8 cellular contexts compared by ENCODE assay signal in the genomic region with DNA sequence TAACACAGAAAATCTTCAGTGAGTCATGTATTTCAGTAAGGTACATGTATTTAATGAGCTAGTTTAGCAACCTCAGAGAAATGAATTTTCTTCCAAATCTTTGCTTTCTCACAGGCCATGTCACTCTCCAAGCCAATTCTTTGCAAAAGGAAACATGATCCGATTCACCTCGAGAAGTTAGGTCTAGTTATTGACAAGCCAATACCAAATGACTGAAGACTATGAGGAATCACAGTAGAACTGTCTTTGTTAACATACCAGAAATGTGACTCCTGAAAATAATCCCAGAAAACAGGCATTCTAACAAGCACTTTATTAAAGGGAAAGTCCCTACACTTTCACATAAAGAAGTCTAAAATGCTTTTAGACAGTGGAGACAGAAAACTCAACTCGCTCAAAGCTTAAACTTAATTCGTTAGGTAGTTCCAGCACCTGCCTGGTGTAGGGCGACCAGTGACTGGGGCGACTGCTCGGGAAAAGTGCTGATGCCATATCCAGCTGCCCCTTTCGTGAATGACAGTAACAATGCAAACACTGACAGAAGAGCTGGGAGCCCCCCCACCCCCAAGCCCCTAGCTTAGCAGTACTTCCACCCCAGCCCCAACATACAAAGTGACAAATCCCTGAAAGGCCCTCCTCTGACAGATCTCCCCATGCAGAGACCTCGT. TPM values are rescaled to one million over a fixed set of nuclear protein-coding genes. Genes with fewer than 3 reads are reported as not detected.
DNase-seq lines count a peak whose midpoint lies in the region; ATAC-seq and TF ChIP-seq lines count a peak whose summit lies in the region.

No MANE protein-coding gene starts in this region.

- no peaks in the 10 kb centered on the region for H3K27me3 ChIP-seq in PC-9 (ENCODE audit: insufficient read depth, low read depth)
- H3K27me3 ChIP-seq in mononuclear cell (ENCODE audit: insufficient read depth, low read length), result no peaks in the 10 kb centered on the region
- no peaks in the 10 kb centered on the region for H3K27me3 ChIP-seq in upper lobe of left lung

- ATAC-seq in upper lobe of left lung (ENCODE audit: low FRiP score in 2 of 2) (no peak), HG03097 (IDR thresholded peaks at IDR 0.05; ENCODE audit: low FRiP score, unreplicated experiment) (no peak), HG02759 (IDR thresholded peaks at IDR 0.05; ENCODE audit: unreplicated experiment) (no peak)

- peak overlapping the region; percentile 97 for H3K4me2 ChIP-seq in PC-9

- DNase-seq in stimulated activated CD4-positive, alpha-beta T cell treated with anti-CD3 and anti-CD28 coated beads, Interleukin-12 subunit alpha, Interleukin-12 subunit beta, amount 100 ng/mL, for 48 hours (ENCODE audit: low read depth in 2 of 3, low spot score in 1 of 3), result peak; percentile 8 to 15 (median 10)
- DNase-seq in stimulated activated CD4-positive, alpha-beta T cell treated with anti-CD3 and anti-CD28 coated beads, Interleukin-2, amount 100 ng/mL, for 48 hours, result no peak
- peak in 1 of 2 experiments; percentile 54 for DNase-seq in PC-9
- peak; percentile 56 for DNase-seq in choroid plexus epithelial cell (ENCODE audit: low read depth)
- DNase-seq in upper lobe of left lung, result peak in 1 of 2 donors; percentile 26

- peaks cover 58% of the 10 kb centered on the region for H3K79me2 ChIP-seq in PC-9 (ENCODE audit: low read depth)

- TF ChIP-seq EP300 in upper lobe of left lung (IDR thresholded peaks at IDR 0.05), result no peak

- H3K36me3 ChIP-seq in PC-9 (ENCODE audit: low read depth), result peaks cover 5% of the 10 kb centered on the region; the same call in 1 of the 2 replicates
- H3K36me3 ChIP-seq in upper lobe of left lung, result peaks cover 0 to 6% (median 0%) of the 10 kb centered on the region in 4 donors

- BruUV-seq in PC-9 (replicated peaks; lab: Mats Ljungman, UMichigan), result TSS peak; percentile 33

- 3 to 5% methylated on average over 3 to 9 of the region's 9 CpGs for WGBS in upper lobe of left lung, 2 donors

- peak overlapping the region; percentile 80; the same call in 1 of the 2 replicates for H2AFZ ChIP-seq in PC-9

- H4K20me1 ChIP-seq in PC-9 (ENCODE audit: insufficient read depth), result peaks cover 30% of the 10 kb centered on the region

- H3F3A ChIP-seq in PC-9 (ENCODE audit: insufficient read depth, low read depth), result peaks cover 37% of the 10 kb centered on the region

- H3K9me3 ChIP-seq in PC-9 (ENCODE audit: insufficient read depth, low read depth) (no peaks in the 10 kb centered on the region), mononuclear cell (ENCODE audit: low read depth, low read length) (no peaks in the 10 kb centered on the region), upper lobe of left lung (no peaks in the 10 kb centered on the region)

- no peaks in the 10 kb centered on the region for H3K9me2 ChIP-seq in PC-9 (ENCODE audit: insufficient read depth)

- peaks cover 45% of the 10 kb centered on the region for H3K4me1 ChIP-seq in PC-9 (replicated peaks; ENCODE audit: insufficient read depth)
- H3K4me1 ChIP-seq in mononuclear cell (ENCODE audit: insufficient read depth, low read length), result peaks cover 42% of the 10 kb centered on the region
- peaks cover 16 to 24% (median 19%) of the 10 kb centered on the region in 4 donors for H3K4me1 ChIP-seq in upper lobe of left lung

- CTCF ChIA-PET in PC-9 (lab: Charles Lee), result interaction anchor here (0.6 to 0.7 kb wide), 2 partner anchors 9 to 127 kb away, joined by 3 to 4 read pairs; no protein-coding TSS in a partner anchor

- peak overlapping the region; percentile 100 for H3K4me3 ChIP-seq in PC-9
- H3K4me3 ChIP-seq in choroid plexus epithelial cell (ENCODE audit: low read depth, low read length), result peak overlapping the region; percentile 87
- H3K4me3 ChIP-seq in mononuclear cell (ENCODE audit: low read length), result peak overlapping the region; percentile 62
- peak overlapping the region; percentile 75 to 97 (median 92) for H3K4me3 ChIP-seq in upper lobe of left lung

- no peak for TF ChIP-seq CTCF in PC-9 (conservative IDR thresholded peaks at IDR 0.05)
- no peak for TF ChIP-seq CTCF in choroid plexus epithelial cell (conservative IDR thresholded peaks at IDR 0.05; ENCODE audit: low read depth, low read length)
- TF ChIP-seq CTCF in upper lobe of left lung (IDR thresholded peaks at IDR 0.05), result no peak

- H3K27ac ChIP-seq in PC-9, result peak overlapping the region; percentile 15; the same call in 1 of the 2 replicates
- H3K27ac ChIP-seq in upper lobe of left lung, result peak overlapping the region; percentile 84 to 98 (median 94)

- intact Hi-C loops in PC-9 (cut with micrococcal nuclease; ENCODE audit: unreplicated experiment), result no loop called here

- POLR2A ChIA-PET in PC-9 (lab: Charles Lee; ENCODE audit: unreplicated experiment), result interaction anchor here (0.6 to 0.8 kb wide), 3 partner anchors 27 to 171 kb away, joined by 4 to 11 read pairs (median 5); no protein-coding TSS in a partner anchor

- TF ChIP-seq POLR2A in upper lobe of left lung (IDR thresholded peaks at IDR 0.05), result no peak

RNA-seq across cellular contexts. Expression of gene MEMO1, which starts 1.9 kb away (rescaled TPM):
- total RNA-seq in PC-9 (2021), result 29.5 and 40.2 TPM in 2 replicates
- 41.7 TPM for total RNA-seq in mononuclear cell
- total RNA-seq in upper lobe of left lung, result 10 to 100 TPM; 12.7 to 32.3 (median 23.6) TPM

RNA-seq across cellular contexts. Expression of gene DPY30, which starts 30.7 kb away (rescaled TPM):
- 89.6 and 109 TPM in 2 replicates for total RNA-seq in PC-9 (2021)
- 9.3 TPM for total RNA-seq in mononuclear cell
- total RNA-seq in upper lobe of left lung, result 10 to 100 TPM; 10.1 to 92.8 (median 51.7) TPM

RNA-seq across cellular contexts. Expression of gene SPAST, which starts 54.4 kb away (rescaled TPM):
- total RNA-seq in PC-9 (2021) (17.2 and 19.2 TPM in 2 replicates), mononuclear cell (47.3 TPM), upper lobe of left lung (10 to 100 TPM in 5 of 6 donors, 1 to 10 TPM in 1; 9.9 to 28.3 (median 14.8) TPM)

Comparison
In these comparisons a context has a peak if more than half of its experiments do, and no peak if none do; other contexts are left out.
1. DNase-seq: peak in stimulated activated CD4-positive, alpha-beta T cell treated with anti-CD3 and anti-CD28 coated beads, Interleukin-12 subunit alpha, Interleukin-12 subunit beta, amount 100 ng/mL, for 48 hours (3 of 3) and choroid plexus epithelial cell (single experiment); none in stimulated activated CD4-positive, alpha-beta T cell treated with anti-CD3 and anti-CD28 coated beads, Interleukin-2, amount 100 ng/mL, for 48 hours (0 of 2).
2. Peak in every context shown above with its lines, with median percentiles within 50 percentile points of each other: H3K4me3 ChIP-seq.